1 cellular context compared by ENCODE assay signal in genomic region chr17:76740329-76741118, GRCh38.
TF ChIP-seq lines count a peak whose summit lies in the region.

No MANE protein-coding gene starts in this region.

TF ChIP-seq in K562, 482 proteins besides CTCF, POLR2A, EP300 and RAD21 (continues in another document):
- TF ChIP-seq MAFG (tag; conservative IDR thresholded peaks at IDR 0.05): peak; percentile 57; the same call in 1 of the 2 replicates
- TF ChIP-seq MXI1 (IDR thresholded peaks at IDR 0.05; ENCODE audit: low read depth, low read length): peak; percentile 25; the same call in 1 of the 2 replicates
- TF ChIP-seq ZNF592 (IDR thresholded peaks at IDR 0.05): peak; percentile 41; the same call in 1 of the 2 replicates
- 0 out of 2 replicates have a peak, but pooled peaks have one; percentile 44 for TF ChIP-seq MEF2A (IDR thresholded peaks at IDR 0.05; ENCODE audit: control insufficient read depth, low read depth, low read length)
- TF ChIP-seq, protein P1, sequence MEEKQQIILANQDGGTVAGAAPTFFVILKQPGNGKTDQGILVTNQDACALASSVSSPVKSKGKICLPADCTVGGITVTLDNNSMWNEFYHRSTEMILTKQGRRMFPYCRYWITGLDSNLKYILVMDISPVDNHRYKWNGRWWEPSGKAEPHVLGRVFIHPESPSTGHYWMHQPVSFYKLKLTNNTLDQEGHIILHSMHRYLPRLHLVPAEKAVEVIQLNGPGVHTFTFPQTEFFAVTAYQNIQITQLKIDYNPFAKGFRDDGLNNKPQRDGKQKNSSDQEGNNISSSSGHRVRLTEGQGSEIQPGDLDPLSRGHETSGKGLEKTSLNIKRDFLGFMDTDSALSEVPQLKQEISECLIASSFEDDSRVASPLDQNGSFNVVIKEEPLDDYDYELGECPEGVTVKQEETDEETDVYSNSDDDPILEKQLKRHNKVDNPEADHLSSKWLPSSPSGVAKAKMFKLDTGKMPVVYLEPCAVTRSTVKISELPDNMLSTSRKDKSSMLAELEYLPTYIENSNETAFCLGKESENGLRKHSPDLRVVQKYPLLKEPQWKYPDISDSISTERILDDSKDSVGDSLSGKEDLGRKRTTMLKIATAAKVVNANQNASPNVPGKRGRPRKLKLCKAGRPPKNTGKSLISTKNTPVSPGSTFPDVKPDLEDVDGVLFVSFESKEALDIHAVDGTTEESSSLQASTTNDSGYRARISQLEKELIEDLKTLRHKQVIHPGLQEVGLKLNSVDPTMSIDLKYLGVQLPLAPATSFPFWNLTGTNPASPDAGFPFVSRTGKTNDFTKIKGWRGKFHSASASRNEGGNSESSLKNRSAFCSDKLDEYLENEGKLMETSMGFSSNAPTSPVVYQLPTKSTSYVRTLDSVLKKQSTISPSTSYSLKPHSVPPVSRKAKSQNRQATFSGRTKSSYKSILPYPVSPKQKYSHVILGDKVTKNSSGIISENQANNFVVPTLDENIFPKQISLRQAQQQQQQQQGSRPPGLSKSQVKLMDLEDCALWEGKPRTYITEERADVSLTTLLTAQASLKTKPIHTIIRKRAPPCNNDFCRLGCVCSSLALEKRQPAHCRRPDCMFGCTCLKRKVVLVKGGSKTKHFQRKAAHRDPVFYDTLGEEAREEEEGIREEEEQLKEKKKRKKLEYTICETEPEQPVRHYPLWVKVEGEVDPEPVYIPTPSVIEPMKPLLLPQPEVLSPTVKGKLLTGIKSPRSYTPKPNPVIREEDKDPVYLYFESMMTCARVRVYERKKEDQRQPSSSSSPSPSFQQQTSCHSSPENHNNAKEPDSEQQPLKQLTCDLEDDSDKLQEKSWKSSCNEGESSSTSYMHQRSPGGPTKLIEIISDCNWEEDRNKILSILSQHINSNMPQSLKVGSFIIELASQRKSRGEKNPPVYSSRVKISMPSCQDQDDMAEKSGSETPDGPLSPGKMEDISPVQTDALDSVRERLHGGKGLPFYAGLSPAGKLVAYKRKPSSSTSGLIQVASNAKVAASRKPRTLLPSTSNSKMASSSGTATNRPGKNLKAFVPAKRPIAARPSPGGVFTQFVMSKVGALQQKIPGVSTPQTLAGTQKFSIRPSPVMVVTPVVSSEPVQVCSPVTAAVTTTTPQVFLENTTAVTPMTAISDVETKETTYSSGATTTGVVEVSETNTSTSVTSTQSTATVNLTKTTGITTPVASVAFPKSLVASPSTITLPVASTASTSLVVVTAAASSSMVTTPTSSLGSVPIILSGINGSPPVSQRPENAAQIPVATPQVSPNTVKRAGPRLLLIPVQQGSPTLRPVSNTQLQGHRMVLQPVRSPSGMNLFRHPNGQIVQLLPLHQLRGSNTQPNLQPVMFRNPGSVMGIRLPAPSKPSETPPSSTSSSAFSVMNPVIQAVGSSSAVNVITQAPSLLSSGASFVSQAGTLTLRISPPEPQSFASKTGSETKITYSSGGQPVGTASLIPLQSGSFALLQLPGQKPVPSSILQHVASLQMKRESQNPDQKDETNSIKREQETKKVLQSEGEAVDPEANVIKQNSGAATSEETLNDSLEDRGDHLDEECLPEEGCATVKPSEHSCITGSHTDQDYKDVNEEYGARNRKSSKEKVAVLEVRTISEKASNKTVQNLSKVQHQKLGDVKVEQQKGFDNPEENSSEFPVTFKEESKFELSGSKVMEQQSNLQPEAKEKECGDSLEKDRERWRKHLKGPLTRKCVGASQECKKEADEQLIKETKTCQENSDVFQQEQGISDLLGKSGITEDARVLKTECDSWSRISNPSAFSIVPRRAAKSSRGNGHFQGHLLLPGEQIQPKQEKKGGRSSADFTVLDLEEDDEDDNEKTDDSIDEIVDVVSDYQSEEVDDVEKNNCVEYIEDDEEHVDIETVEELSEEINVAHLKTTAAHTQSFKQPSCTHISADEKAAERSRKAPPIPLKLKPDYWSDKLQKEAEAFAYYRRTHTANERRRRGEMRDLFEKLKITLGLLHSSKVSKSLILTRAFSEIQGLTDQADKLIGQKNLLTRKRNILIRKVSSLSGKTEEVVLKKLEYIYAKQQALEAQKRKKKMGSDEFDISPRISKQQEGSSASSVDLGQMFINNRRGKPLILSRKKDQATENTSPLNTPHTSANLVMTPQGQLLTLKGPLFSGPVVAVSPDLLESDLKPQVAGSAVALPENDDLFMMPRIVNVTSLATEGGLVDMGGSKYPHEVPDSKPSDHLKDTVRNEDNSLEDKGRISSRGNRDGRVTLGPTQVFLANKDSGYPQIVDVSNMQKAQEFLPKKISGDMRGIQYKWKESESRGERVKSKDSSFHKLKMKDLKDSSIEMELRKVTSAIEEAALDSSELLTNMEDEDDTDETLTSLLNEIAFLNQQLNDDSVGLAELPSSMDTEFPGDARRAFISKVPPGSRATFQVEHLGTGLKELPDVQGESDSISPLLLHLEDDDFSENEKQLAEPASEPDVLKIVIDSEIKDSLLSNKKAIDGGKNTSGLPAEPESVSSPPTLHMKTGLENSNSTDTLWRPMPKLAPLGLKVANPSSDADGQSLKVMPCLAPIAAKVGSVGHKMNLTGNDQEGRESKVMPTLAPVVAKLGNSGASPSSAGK (IDR thresholded peaks at IDR 0.05): no peak
- TF ChIP-seq HMGXB4 (CRISPR knock-in tag; IDR thresholded peaks at IDR 0.05): no peak
- TF ChIP-seq NFE2 (IDR thresholded peaks at IDR 0.05; ENCODE audit: low read depth): peak; percentile 43
- no peak for TF ChIP-seq SNIP1 (IDR thresholded peaks at IDR 0.05; ENCODE audit: low read depth)
- TF ChIP-seq, protein P2, sequence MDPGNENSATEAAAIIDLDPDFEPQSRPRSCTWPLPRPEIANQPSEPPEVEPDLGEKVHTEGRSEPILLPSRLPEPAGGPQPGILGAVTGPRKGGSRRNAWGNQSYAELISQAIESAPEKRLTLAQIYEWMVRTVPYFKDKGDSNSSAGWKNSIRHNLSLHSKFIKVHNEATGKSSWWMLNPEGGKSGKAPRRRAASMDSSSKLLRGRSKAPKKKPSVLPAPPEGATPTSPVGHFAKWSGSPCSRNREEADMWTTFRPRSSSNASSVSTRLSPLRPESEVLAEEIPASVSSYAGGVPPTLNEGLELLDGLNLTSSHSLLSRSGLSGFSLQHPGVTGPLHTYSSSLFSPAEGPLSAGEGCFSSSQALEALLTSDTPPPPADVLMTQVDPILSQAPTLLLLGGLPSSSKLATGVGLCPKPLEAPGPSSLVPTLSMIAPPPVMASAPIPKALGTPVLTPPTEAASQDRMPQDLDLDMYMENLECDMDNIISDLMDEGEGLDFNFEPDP (CRISPR knock-in tag; IDR thresholded peaks at IDR 0.05): no peak
- TF ChIP-seq ZNF316 (IDR thresholded peaks at IDR 0.05): peak; percentile 70
- TF ChIP-seq NFIC (IDR thresholded peaks at IDR 0.05): peak; percentile 78
- 0 out of 2 replicates have a peak, but pooled peaks have one; percentile 26 for TF ChIP-seq DPF2 (IDR thresholded peaks at IDR 0.05)
- no peak for TF ChIP-seq TAF9B (IDR thresholded peaks at IDR 0.05; ENCODE audit: partially characterized antibody)
- TF ChIP-seq MEIS2 (IDR thresholded peaks at IDR 0.05; ENCODE audit: partially characterized antibody): peak; percentile 57
- TF ChIP-seq ZNF384 (IDR thresholded peaks at IDR 0.05; ENCODE audit: low read depth, low read length): peak; percentile 73
- peak; percentile 47; the same call in 1 of the 2 replicates for TF ChIP-seq C11orf30 (IDR thresholded peaks at IDR 0.05; ENCODE audit: low read depth)
- no peak for TF ChIP-seq NCOR1 (IDR thresholded peaks at IDR 0.05)
- TF ChIP-seq RB1 (IDR thresholded peaks at IDR 0.05; ENCODE audit: low read depth): peak; percentile 34; the same call in 1 of the 2 replicates
- TF ChIP-seq MIER1 (IDR thresholded peaks at IDR 0.05; ENCODE audit: low read depth): no peak
- TF ChIP-seq ARNT (IDR thresholded peaks at IDR 0.05): no peak
- no peak for TF ChIP-seq UBTF (IDR thresholded peaks at IDR 0.05; ENCODE audit: borderline replicate concordance in 1 of 2, low read depth in 2 of 2, low read length in 2 of 2)
- no peak for TF ChIP-seq ZNF76 (CRISPR knock-in tag; IDR thresholded peaks at IDR 0.05; ENCODE audit: borderline replicate concordance)
- TF ChIP-seq SIN3B (IDR thresholded peaks at IDR 0.05; ENCODE audit: low read depth): 0 out of 2 replicates have a peak, but pooled peaks have one; percentile 20
- TF ChIP-seq, protein P3, sequence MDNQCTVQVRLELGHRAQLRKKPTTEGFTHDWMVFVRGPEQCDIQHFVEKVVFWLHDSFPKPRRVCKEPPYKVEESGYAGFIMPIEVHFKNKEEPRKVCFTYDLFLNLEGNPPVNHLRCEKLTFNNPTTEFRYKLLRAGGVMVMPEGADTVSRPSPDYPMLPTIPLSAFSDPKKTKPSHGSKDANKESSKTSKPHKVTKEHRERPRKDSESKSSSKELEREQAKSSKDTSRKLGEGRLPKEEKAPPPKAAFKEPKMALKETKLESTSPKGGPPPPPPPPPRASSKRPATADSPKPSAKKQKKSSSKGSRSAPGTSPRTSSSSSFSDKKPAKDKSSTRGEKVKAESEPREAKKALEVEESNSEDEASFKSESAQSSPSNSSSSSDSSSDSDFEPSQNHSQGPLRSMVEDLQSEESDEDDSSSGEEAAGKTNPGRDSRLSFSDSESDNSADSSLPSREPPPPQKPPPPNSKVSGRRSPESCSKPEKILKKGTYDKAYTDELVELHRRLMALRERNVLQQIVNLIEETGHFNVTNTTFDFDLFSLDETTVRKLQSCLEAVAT (IDR thresholded peaks at IDR 0.05): peak in 1 of 2 experiments; percentile 1; a peak in 1 of 4 replicates
- TF ChIP-seq HOXB6 (CRISPR knock-in tag; IDR thresholded peaks at IDR 0.05; ENCODE audit: borderline replicate concordance): no peak
- 0 out of 2 replicates have a peak, but pooled peaks have one; percentile 21 for TF ChIP-seq EP400 (IDR thresholded peaks at IDR 0.05)
- no peak for TF ChIP-seq RBM22 (IDR thresholded peaks at IDR 0.05; ENCODE audit: low read depth, low read length, poor library complexity, severe bottlenecking)
- peak; percentile 62; the same call in 1 of the 2 replicates for TF ChIP-seq ZNF121 (CRISPR knock-in tag; conservative IDR thresholded peaks at IDR 0.05)
- TF ChIP-seq TAF7 (tag; IDR thresholded peaks at IDR 0.05): no peak
- no peak for TF ChIP-seq JUND (IDR thresholded peaks at IDR 0.05; ENCODE audit: borderline replicate concordance, low read depth, low read length)
- no peak for TF ChIP-seq JUND (tag; IDR thresholded peaks at IDR 0.05; ENCODE audit: borderline replicate concordance, low read depth, low read length)
- no peak for TF ChIP-seq SREBF1 (IDR thresholded peaks at IDR 0.05; ENCODE audit: borderline replicate concordance, low read depth, low read length)
